21 cellular contexts compared by ENCODE assay signal in the genomic region with DNA sequence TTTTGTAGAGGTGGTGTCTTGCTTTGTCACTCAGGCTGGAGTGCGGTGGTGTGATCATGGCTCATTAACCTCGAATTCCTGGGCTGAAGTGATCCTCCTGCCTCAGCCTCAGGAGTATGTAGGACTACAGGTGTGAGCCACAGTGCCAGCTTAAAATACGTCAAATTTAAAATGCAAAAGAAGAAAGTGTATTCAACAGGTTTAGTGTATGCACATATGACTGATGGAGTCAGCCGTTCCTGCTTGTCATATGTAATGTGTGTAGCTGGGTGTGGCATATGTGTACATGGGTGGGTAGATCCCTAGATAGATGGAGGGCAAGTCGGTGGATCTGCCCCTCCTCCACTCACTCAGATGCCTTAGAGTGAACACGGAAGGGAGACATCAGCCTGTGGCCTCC.
DNase-seq lines count a peak whose midpoint lies in the region; ATAC-seq, FAIRE-seq and TF ChIP-seq lines count a peak whose summit lies in the region.
"Had no signal": no experiment of that assay in that cellular context is flagged by ENCODE, and none has a peak within 500 bp of the region (broad histone marks: within the 10 kb centered on the region; RNA-seq: fewer than 3 reads in every experiment).

No MANE protein-coding gene starts in this region.

- H3K27me3 Mint-ChIP-seq in activated naive CD4-positive, alpha-beta T cell treated with anti-CD3 and anti-CD28 coated beads, Interleukin-2, amount 50 U/mL, for 24 hours: no peaks in the 10 kb centered on the region
- no peaks in the 10 kb centered on the region for H3K27me3 Mint-ChIP-seq in T-helper 2 cell treated with Interferon-gamma antibody and Interleukin-4, amounts not matched to agents 5 μg/mL and 100 μg/mL, for 36 hours (ENCODE audit: low read depth)
- H3K27me3 Mint-ChIP-seq: CD4-positive, alpha-beta memory T cell had no signal

- H3K9ac ChIP-seq in kidney (ENCODE audit: low read length in 2 of 2): no peak overlapping the region
- H3K9ac ChIP-seq: BLaER1, GM23248 had no signal

- no peaks in the 10 kb centered on the region for H3K9me3 Mint-ChIP-seq in activated naive CD4-positive, alpha-beta T cell treated with anti-CD3 and anti-CD28 coated beads, Interleukin-2, amount 50 U/mL, for 24 hours
- peaks cover 48% of the 10 kb centered on the region for H3K9me3 Mint-ChIP-seq in T-helper 2 cell treated with Interferon-gamma antibody and Interleukin-4, amounts not matched to agents 5 μg/mL and 100 μg/mL, for 36 hours
- peaks cover 9% of the 10 kb centered on the region for H3K9me3 Mint-ChIP-seq in stimulated activated effector memory CD8-positive, alpha-beta T cell treated with anti-CD3 and anti-CD28 coated beads, Interleukin-12 subunit alpha, Interleukin-12 subunit beta, amount 100 ng/mL, for 72 hours

- H3K27ac ChIP-seq in uterus (no peak overlapping the region), kidney (ENCODE audit: low read depth in 2 of 2, low read length in 2 of 2) (no peak overlapping the region)
- H3K27ac ChIP-seq: BLaER1, GM23248 had no signal

- no peak overlapping the region for H3K4me3 Mint-ChIP-seq in activated naive CD4-positive, alpha-beta T cell treated with anti-CD3 and anti-CD28 coated beads, Interleukin-2, amount 50 U/mL, for 24 hours
- no peak overlapping the region for H3K4me3 Mint-ChIP-seq in T-helper 2 cell treated with Interferon-gamma antibody and Interleukin-4, amounts not matched to agents 5 μg/mL and 100 μg/mL, for 36 hours
- H3K4me3 Mint-ChIP-seq in stimulated activated effector memory CD8-positive, alpha-beta T cell treated with anti-CD3 and anti-CD28 coated beads, Interleukin-12 subunit alpha, Interleukin-12 subunit beta, amount 100 ng/mL, for 72 hours: no peak overlapping the region
- H3K4me3 Mint-ChIP-seq: CD14-positive monocyte; CD4-positive, alpha-beta memory T cell; HFFc6 had no signal

- TF ChIP-seq CTCF in uterus (IDR thresholded peaks at IDR 0.05) (no peak), kidney (IDR thresholded peaks at IDR 0.05; ENCODE audit: borderline replicate concordance, extremely low read depth, insufficient read depth) (no peak)

- H3K27me3 ChIP-seq in uterus: no peaks in the 10 kb centered on the region
- H3K27me3 ChIP-seq: BLaER1 had no signal

- intact Hi-C loops in uterus (cut with DNase I; ENCODE audit: low total_unique reads) (no loop called here), kidney (cut with DNase I) (no loop called here)

- H3K36me3 ChIP-seq in uterus (no peaks in the 10 kb centered on the region), kidney (ENCODE audit: control insufficient read depth in 1 of 2, insufficient read depth in 2 of 2, low read length in 2 of 2) (no peaks in the 10 kb centered on the region)
- H3K36me3 ChIP-seq: HAP-1 had no signal

- H3K4me1 Mint-ChIP-seq in activated naive CD4-positive, alpha-beta T cell treated with anti-CD3 and anti-CD28 coated beads, Interleukin-2, amount 50 U/mL, for 24 hours: peaks cover 59% of the 10 kb centered on the region
- peaks cover 32% of the 10 kb centered on the region for H3K4me1 Mint-ChIP-seq in T-helper 2 cell treated with Interferon-gamma antibody and Interleukin-4, amounts not matched to agents 5 μg/mL and 100 μg/mL, for 36 hours (ENCODE audit: low read depth)
- H3K4me1 Mint-ChIP-seq in stimulated activated effector memory CD8-positive, alpha-beta T cell treated with anti-CD3 and anti-CD28 coated beads, Interleukin-12 subunit alpha, Interleukin-12 subunit beta, amount 100 ng/mL, for 72 hours: peaks cover 39% of the 10 kb centered on the region

- no peak for DNase-seq in activated naive CD4-positive, alpha-beta T cell (lab: John Stamatoyannopoulos, UW)
- DNase-seq in GM12891 (ENCODE audit: insufficient read length, low spot score) (no peak), uterus (no peak), kidney (no peak)
- no peak for DNase-seq in T-helper 2 cell treated with Interferon-gamma antibody and Interleukin-4, amounts not matched to agents 5 μg/mL and 100 μg/mL, for 36 hours (ENCODE audit: low spot score)
- no peak for DNase-seq in stimulated activated effector memory CD8-positive, alpha-beta T cell treated with anti-CD3 and anti-CD28 coated beads, Interleukin-12 subunit alpha, Interleukin-12 subunit beta, amount 100 ng/mL, for 72 hours (ENCODE audit: low spot score in 2 of 2)
- DNase-seq: 8988T; Calu3; CD4-positive, alpha-beta memory T cell; DMS79 treated with DMSO at 0.1 percent for 48 hours; GF-D8; GM23248; HFFc6; IMR-90 had no signal

- H3K36me3 Mint-ChIP-seq in activated naive CD4-positive, alpha-beta T cell treated with anti-CD3 and anti-CD28 coated beads, Interleukin-2, amount 50 U/mL, for 24 hours: peaks cover 19% of the 10 kb centered on the region
- H3K36me3 Mint-ChIP-seq in T-helper 2 cell treated with Interferon-gamma antibody and Interleukin-4, amounts not matched to agents 5 μg/mL and 100 μg/mL, for 36 hours (ENCODE audit: low read depth): peaks cover 60% of the 10 kb centered on the region
- H3K36me3 Mint-ChIP-seq in stimulated activated effector memory CD8-positive, alpha-beta T cell treated with anti-CD3 and anti-CD28 coated beads, Interleukin-12 subunit alpha, Interleukin-12 subunit beta, amount 100 ng/mL, for 72 hours: no peaks in the 10 kb centered on the region

- FAIRE-seq in GM12891 (lab: Jason Lieb, UNC) (peak; percentile 28), kidney (lab: Jason Lieb, UNC) (no peak)
- FAIRE-seq: GM19239, HTR-8/SVneo had no signal

- H3K27ac Mint-ChIP-seq in activated naive CD4-positive, alpha-beta T cell treated with anti-CD3 and anti-CD28 coated beads, Interleukin-2, amount 50 U/mL, for 24 hours: peak overlapping the region; percentile 46
- H3K27ac Mint-ChIP-seq in T-helper 2 cell treated with Interferon-gamma antibody and Interleukin-4, amounts not matched to agents 5 μg/mL and 100 μg/mL, for 36 hours: peak overlapping the region; percentile 21
- H3K27ac Mint-ChIP-seq in stimulated activated effector memory CD8-positive, alpha-beta T cell treated with anti-CD3 and anti-CD28 coated beads, Interleukin-12 subunit alpha, Interleukin-12 subunit beta, amount 100 ng/mL, for 72 hours: no peak overlapping the region
- H3K27ac Mint-ChIP-seq: HFFc6 had no signal

- TF ChIP-seq POLR2A in GM12891 (IDR thresholded peaks at IDR 0.05; ENCODE audit: low read depth, low read length) (no peak), uterus (IDR thresholded peaks at IDR 0.05) (no peak)

- H3K4me3 ChIP-seq in uterus (no peak overlapping the region), kidney (ENCODE audit: low read length in 2 of 2) (no peak overlapping the region)
- H3K4me3 ChIP-seq: BLaER1, GM23248, HAP-1 had no signal

- H3K4me1 ChIP-seq in uterus (no peaks in the 10 kb centered on the region), kidney (ENCODE audit: control insufficient read depth in 1 of 2, insufficient read depth in 1 of 2, low read depth in 1 of 2, low read length in 2 of 2) (no peaks in the 10 kb centered on the region)
- H3K4me1 ChIP-seq: BLaER1, HAP-1 had no signal

- ATAC-seq in stimulated activated effector memory CD8-positive, alpha-beta T cell treated with anti-CD3 and anti-CD28 coated beads, Interleukin-12 subunit alpha, Interleukin-12 subunit beta, amount 100 ng/mL, for 72 hours: peak; percentile 81
- ATAC-seq in HG03196 (IDR thresholded peaks at IDR 0.05; ENCODE audit: unreplicated experiment): no peak

- H3K9me3 ChIP-seq in uterus (peaks cover 0 to 6% of the 10 kb centered on the region in 2 donors), kidney (ENCODE audit: control insufficient read depth in 1 of 2, low read length in 2 of 2) (peaks cover 0 to 8% of the 10 kb centered on the region in 2 donors)

TF ChIP-seq in GM12891, 5 proteins besides CTCF, POLR2A, EP300 and RAD21:
- no peak for TF ChIP-seq PAX5 (IDR thresholded peaks at IDR 0.05; ENCODE audit: insufficient read depth, low read length, severe bottlenecking)
- TF ChIP-seq POLR2AphosphoS5 (IDR thresholded peaks at IDR 0.05; ENCODE audit: low read depth, low read length): no peak
- TF ChIP-seq TAF1 (IDR thresholded peaks at IDR 0.05; ENCODE audit: low read depth, low read length): no peak
- no peak for TF ChIP-seq POU2F2 (IDR thresholded peaks at IDR 0.05; ENCODE audit: low read depth, low read length)
- TF ChIP-seq SPI1 (IDR thresholded peaks at IDR 0.05; ENCODE audit: low read depth, low read length): no peak
TF ChIP-seq in GM12891: peak in this region for 0.
